ENCODE assay signal across 19 cellular contexts in the genomic region with DNA sequence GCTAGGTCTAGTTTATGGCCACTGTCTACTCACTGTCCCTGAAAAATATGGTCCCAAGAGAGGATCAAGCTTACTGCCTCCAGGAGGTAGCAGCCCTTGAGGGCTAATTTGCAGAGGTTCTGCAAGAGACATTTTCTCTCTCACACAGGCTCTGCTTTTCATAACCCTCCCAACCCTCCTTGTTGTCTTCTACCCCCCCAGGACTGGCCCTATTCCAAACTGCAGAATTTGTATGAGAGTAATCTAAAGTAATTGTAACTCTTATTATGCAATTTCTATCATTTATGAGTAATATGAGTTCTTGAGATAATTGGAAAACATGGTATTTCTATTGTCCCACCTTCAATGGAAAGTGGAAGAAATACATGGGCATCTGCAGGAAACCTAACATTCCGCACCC.
DNase-seq lines count a peak whose midpoint lies in the region; ATAC-seq and TF ChIP-seq lines count a peak whose summit lies in the region.
"Had no signal": no experiment of that assay in that cellular context is flagged by ENCODE, and none has a peak within 500 bp of the region (broad histone marks: within the 10 kb centered on the region; RNA-seq: fewer than 3 reads in every experiment).

No MANE protein-coding gene starts in this region.

- no peak overlapping the region for H3K27ac ChIP-seq in breast epithelium
- H3K27ac ChIP-seq in coronary artery = no peak overlapping the region
- H3K27ac ChIP-seq: 22Rv1, A549, C4-2B had no signal

- no peaks in the 10 kb centered on the region for H3K27me3 ChIP-seq in breast epithelium
- H3K27me3 ChIP-seq: BLaER1 treated with 17β-estradiol and CSF1 and Interleukin-3, amounts not matched to agents 10 nM and 100 nM had no signal

- no peak overlapping the region for H3K4me3 Mint-ChIP-seq in MCF 10A (ENCODE audit: unreplicated experiment)
- H3K4me3 Mint-ChIP-seq: B cell; CD4-positive, alpha-beta T cell; CD8-positive, alpha-beta T cell had no signal

- no peaks in the 10 kb centered on the region for H3K4me1 ChIP-seq in breast epithelium
- H3K4me1 ChIP-seq: A549, Caco-2 had no signal

- no peaks in the 10 kb centered on the region for H3K36me3 ChIP-seq in breast epithelium

- intact Hi-C loops in MCF 10A (cut with micrococcal nuclease) (no loop called here), breast epithelium (cut with DNase I; ENCODE audit: low total_unique reads) (no loop called here)

- peaks cover 0 to 4% of the 10 kb centered on the region in 2 donors for H3K9me3 ChIP-seq in breast epithelium
- H3K9me3 ChIP-seq: A549, Caco-2 had no signal

- H3K9me3 Mint-ChIP-seq in MCF 10A (ENCODE audit: unreplicated experiment) = peaks cover 18% of the 10 kb centered on the region
- H3K9me3 Mint-ChIP-seq: CD8-positive, alpha-beta T cell had no signal

- H3K4me1 Mint-ChIP-seq in MCF 10A (ENCODE audit: insufficient read depth, unreplicated experiment) = peaks cover 12% of the 10 kb centered on the region

- H3K36me3 Mint-ChIP-seq in MCF 10A (ENCODE audit: insufficient read depth, unreplicated experiment) = peaks cover 5% of the 10 kb centered on the region
- H3K36me3 Mint-ChIP-seq: CD8-positive, alpha-beta T cell had no signal

- H3K4me3 ChIP-seq in breast epithelium (no peak overlapping the region), fibroblast of mammary gland (ENCODE audit: control insufficient read depth, low read depth, low read length) (no peak overlapping the region), fibroblast of the aortic adventitia (ENCODE audit: low read depth, low read length) (no peak overlapping the region), coronary artery (no peak overlapping the region)
- H3K4me3 ChIP-seq: A549; BLaER1 treated with 17β-estradiol and CSF1 and Interleukin-3, amounts not matched to agents 10 nM and 100 nM had no signal

- DNase-seq in MCF 10A (ENCODE audit: unreplicated experiment) (peak; percentile 19), breast epithelium (ENCODE audit: low spot score in 2 of 2) (no peak), fibroblast of mammary gland (ENCODE audit: low read depth) (peak; percentile 2), fibroblast of the aortic adventitia (ENCODE audit: low read depth) (peak; percentile 15), coronary artery (ENCODE audit: low spot score) (no peak), SHP77 (lab: John Stamatoyannopoulos, UW) (no peak)
- DNase-seq: AML-193; Caco-2; Calu3; CD4-positive, alpha-beta T cell; CD8-positive, alpha-beta T cell; DMS79 treated with DMSO at 0.1 percent for 48 hours; GF-D8 had no signal

- POLR2A ChIA-PET in MCF 10A (lab: Yijun Ruan, JAX) = interaction anchor here (0.7 to 1.1 kb wide), 3 partner anchors 8 to 71 kb away, joined by 3 read pairs; no protein-coding TSS in a partner anchor

- no TSS peak for BruUV-seq in MCF 10A (replicated peaks; lab: Mats Ljungman, UMichigan)

- CTCF ChIA-PET in MCF 10A (lab: Yijun Ruan, JAX) = interaction anchor here (0.6 to 1.0 kb wide), 2 partner anchors 155 to 647 kb away, joined by 3 to 4 read pairs; no protein-coding TSS in a partner anchor

- no peak overlapping the region for H3K27ac Mint-ChIP-seq in MCF 10A (ENCODE audit: low read depth, unreplicated experiment)
- H3K27ac Mint-ChIP-seq: B cell; CD4-positive, alpha-beta T cell; CD8-positive, alpha-beta T cell had no signal

- no peak for TF ChIP-seq POLR2A in breast epithelium (IDR thresholded peaks at IDR 0.05)

- no peaks in the 10 kb centered on the region for H3K27me3 Mint-ChIP-seq in MCF 10A (ENCODE audit: insufficient read depth, unreplicated experiment)
- H3K27me3 Mint-ChIP-seq: B cell; CD4-positive, alpha-beta T cell had no signal

- TF ChIP-seq CTCF in MCF 10A (IDR thresholded peaks at IDR 0.05; ENCODE audit: unreplicated experiment) = no peak
- TF ChIP-seq CTCF in breast epithelium (IDR thresholded peaks at IDR 0.05) = no peak
- no peak for TF ChIP-seq CTCF in fibroblast of mammary gland (conservative IDR thresholded peaks at IDR 0.05; ENCODE audit: control insufficient read depth, insufficient read depth, low read depth, low read length)
- no peak for TF ChIP-seq CTCF in fibroblast of the aortic adventitia (IDR thresholded peaks at IDR 0.05; ENCODE audit: insufficient read depth, low read length)
- TF ChIP-seq CTCF in coronary artery (IDR thresholded peaks at IDR 0.05) = no peak

- ATAC-seq in GM18907 (IDR thresholded peaks at IDR 0.05; ENCODE audit: unreplicated experiment) = no peak
- ATAC-seq: A549; CD8-positive, alpha-beta T cell had no signal

Comparison
In these comparisons a context has a peak if more than half of its experiments do, and no peak if none do; other contexts are left out.
1. DNase-seq: peak in MCF 10A (single experiment), fibroblast of mammary gland (single experiment) and fibroblast of the aortic adventitia (single experiment); none in breast epithelium (0 of 2), coronary artery (single experiment) and SHP77 (0 of 2).